ENCODE assay signal across 8 cellular contexts in genomic region chr4:55396305-55397023, GRCh38. TPM values are rescaled to one million over a fixed set of nuclear protein-coding genes. Genes with fewer than 3 reads are reported as not detected.
DNase-seq lines count a peak whose midpoint lies in the region; ATAC-seq, FAIRE-seq and TF ChIP-seq lines count a peak whose summit lies in the region.

No MANE protein-coding gene starts in this region.

- peak overlapping the region; percentile 63 for H2AFZ ChIP-seq in PC-9

- H3K4me1 ChIP-seq in PC-9 (replicated peaks; ENCODE audit: insufficient read depth) (peaks cover 47% of the 10 kb centered on the region), pancreas (peaks cover 10 to 22% (median 14%) of the 10 kb centered on the region in 3 donors)

- H3K27me3 Mint-ChIP-seq in activated naive CD8-positive, alpha-beta T cell: no peaks in the 10 kb centered on the region

- WGBS in pancreas, 2 donors: 0% methylated on average over 39 of the region's 39 CpGs

- CTCF ChIA-PET in PC-9 (lab: Charles Lee): interaction anchor here (0.6 kb wide), 1 partner anchor 829 kb away, joined by 3 read pairs; no protein-coding TSS in a partner anchor

- H3K4me3 ChIP-seq in PC-9: peak overlapping the region; percentile 67
- peak overlapping the region; percentile 92 to 99 (median 94) for H3K4me3 ChIP-seq in pancreas

- TF ChIP-seq CTCF in PC-9 (conservative IDR thresholded peaks at IDR 0.05) (no peak), pancreas (IDR thresholded peaks at IDR 0.05) (no peak)

- peaks cover 50% of the 10 kb centered on the region for H3K79me2 ChIP-seq in PC-9 (ENCODE audit: low read depth)

- intact Hi-C loops in PC-9 (cut with micrococcal nuclease; ENCODE audit: unreplicated experiment): loop anchor here (5.0 kb wide), 2 partner anchors 34 to 384 kb away; no protein-coding TSS in a partner anchor
- intact Hi-C loops in head of caudate nucleus (cut with DNase I): loop anchor here (2.0 to 10.0 kb wide), 3 partner anchors 34 to 148 kb away; partner anchors contain the start of genes CLOCK and SRD5A3
- intact Hi-C loops in pancreas (cut with DNase I): no loop called here

- H3K36me3 ChIP-seq in PC-9 (ENCODE audit: low read depth) (no peaks in the 10 kb centered on the region), pancreas (no peaks in the 10 kb centered on the region)

- H3K4me2 ChIP-seq in PC-9: peak overlapping the region; percentile 95

- H3K27me3 ChIP-seq in PC-9 (ENCODE audit: insufficient read depth, low read depth) (no peaks in the 10 kb centered on the region), pancreas (no peaks in the 10 kb centered on the region)

- H3K27ac ChIP-seq in PC-9 (peak overlapping the region; percentile 55), pancreas (peak overlapping the region; percentile 96 to 99 (median 97))

- POLR2A ChIA-PET in PC-9 (lab: Charles Lee; ENCODE audit: unreplicated experiment): interaction anchor here (0.6 kb wide), 1 partner anchor 213 kb away, joined by 9 read pairs; no protein-coding TSS in a partner anchor

- H3K9me2 ChIP-seq in PC-9 (ENCODE audit: insufficient read depth): no peaks in the 10 kb centered on the region

- BruUV-seq in PC-9 (replicated peaks; lab: Mats Ljungman, UMichigan): no TSS peak

- H3K36me3 Mint-ChIP-seq in activated naive CD8-positive, alpha-beta T cell: peaks cover 7% of the 10 kb centered on the region

- H3F3A ChIP-seq in PC-9 (ENCODE audit: insufficient read depth, low read depth): peaks cover 23% of the 10 kb centered on the region; the same call in 1 of the 2 replicates

- H3K9me3 ChIP-seq in PC-9 (ENCODE audit: insufficient read depth, low read depth) (no peaks in the 10 kb centered on the region), pancreas (no peaks in the 10 kb centered on the region)

- FAIRE-seq in pancreas (lab: Jason Lieb, UNC): no peak

- peak overlapping the region; percentile 92 for H3K4me3 Mint-ChIP-seq in activated naive CD8-positive, alpha-beta T cell

- H3K4me1 Mint-ChIP-seq in activated naive CD8-positive, alpha-beta T cell (ENCODE audit: low read depth): peaks cover 48% of the 10 kb centered on the region

- peak overlapping the region; percentile 80 for H3K27ac Mint-ChIP-seq in activated naive CD8-positive, alpha-beta T cell

- DNase-seq in AG08395 (ENCODE audit: low spot score) (peak; percentile 52), PC-9 (peak in 1 of 2 experiments; percentile 28), head of caudate nucleus (peak in 35 of 42 donors; percentile 26 to 77 (median 50)), pancreas (peak; percentile 43 to 79 (median 62)), DMS153 treated with DMSO at 0.1 percent for 48 hours (lab: John Stamatoyannopoulos, UW; ENCODE audit: unreplicated experiment) (no peak)

- ATAC-seq in GM18520 (IDR thresholded peaks at IDR 0.05; ENCODE audit: unreplicated experiment) (peak; percentile 12), HG03060 (IDR thresholded peaks at IDR 0.05; ENCODE audit: low read depth, unreplicated experiment) (peak; percentile 0), pancreas (peak; percentile 46 to 65 (median 52))

- H4K20me1 ChIP-seq in PC-9 (ENCODE audit: insufficient read depth): peaks cover 33% of the 10 kb centered on the region

- H3K9me3 Mint-ChIP-seq in activated naive CD8-positive, alpha-beta T cell (ENCODE audit: low read depth): no peaks in the 10 kb centered on the region

RNA-seq across cellular contexts. Expression of gene TMEM165, which starts 0.7 kb away (rescaled TPM):
- 61.4 and 61.8 TPM in 2 replicates for total RNA-seq in PC-9 (2021)
- total RNA-seq in pancreas: 10 to 100 TPM; 24.3 to 61.6 (median 44.9) TPM
- 10 to 100 TPM; 34.2 to 41.0 TPM for polyA plus RNA-seq in pancreas

RNA-seq across cellular contexts. Expression of gene SRD5A3, which starts 50.4 kb away (rescaled TPM):
- total RNA-seq in PC-9 (2021): 7.3 and 9.9 TPM in 2 replicates
- 10 to 100 TPM in 4 of 6 donors, 1 to 10 TPM in 2; 9.2 to 14.3 (median 10.5) TPM for total RNA-seq in pancreas
- 1 to 10 TPM; 7.1 to 7.4 TPM for polyA plus RNA-seq in pancreas

Comparison
In these comparisons a context has a peak if more than half of its experiments do, and no peak if none do; other contexts are left out.
1. ATAC-seq: peak in every context shown above with its lines; median percentile 52 in pancreas; 12 in GM18520; 0 in HG03060.
2. intact Hi-C loops: an anchor here in PC-9 (5.0 kb wide) and head of caudate nucleus (2.0 to 10.0 kb wide); none called in pancreas.